14 cellular contexts compared by ENCODE assay signal in genomic region chr5:63500242-63500641, GRCh38.
DNase-seq lines count a peak whose midpoint lies in the region; ATAC-seq and TF ChIP-seq lines count a peak whose summit lies in the region.
"Had no signal": no experiment of that assay in that cellular context is flagged by ENCODE, and none has a peak within 500 bp of the region (broad histone marks: within the 10 kb centered on the region; RNA-seq: fewer than 3 reads in every experiment).

No MANE protein-coding gene starts in this region.

- no peak overlapping the region for H3K9ac ChIP-seq in MM.1S (ENCODE audit: low read length)
- H3K9ac ChIP-seq in SK-N-SH = no peak overlapping the region

- peaks cover 11% of the 10 kb centered on the region for H3K4me1 ChIP-seq in MM.1S (ENCODE audit: low read length)
- H3K4me1 ChIP-seq in OCI-LY7 (ENCODE audit: insufficient read depth, low read length, poor library complexity, severe bottlenecking) = peaks cover 3% of the 10 kb centered on the region
- no peaks in the 10 kb centered on the region for H3K4me1 ChIP-seq in SK-N-SH (ENCODE audit: control insufficient read depth in 1 of 2, insufficient read depth in 2 of 2, low read depth in 1 of 2, low read length in 1 of 2)
- H3K4me1 ChIP-seq: HAP-1 had no signal

- no peaks in the 10 kb centered on the region for H4K20me1 ChIP-seq in MM.1S (ENCODE audit: insufficient read depth, low read length)
- H4K20me1 ChIP-seq in OCI-LY7 (ENCODE audit: insufficient read depth, low read length) = no peaks in the 10 kb centered on the region
- no peaks in the 10 kb centered on the region for H4K20me1 ChIP-seq in SK-N-SH (ENCODE audit: insufficient read depth)

- H3K4me3 ChIP-seq in MM.1S (ENCODE audit: low read length) (no peak overlapping the region), OCI-LY7 (ENCODE audit: low read depth, low read length, poor library complexity, severe bottlenecking) (no peak overlapping the region), SK-N-SH (ENCODE audit: low read depth in 2 of 2, low read length in 1 of 2) (no peak overlapping the region)
- H3K4me3 ChIP-seq: HAP-1 had no signal

- H3K9me2 ChIP-seq in MM.1S (replicated peaks; ENCODE audit: insufficient read depth, low read length) = no peaks in the 10 kb centered on the region
- H3K9me2 ChIP-seq in OCI-LY7 (ENCODE audit: insufficient read depth, low read length) = no peaks in the 10 kb centered on the region
- H3K9me2 ChIP-seq in SK-N-SH = no peaks in the 10 kb centered on the region

- TF ChIP-seq EP300 in SK-N-SH (IDR thresholded peaks at IDR 0.05; ENCODE audit: borderline replicate concordance in 1 of 2, low read depth in 1 of 2, low read length in 1 of 2) = no peak

- H3K4me2 ChIP-seq in MM.1S (ENCODE audit: low read depth, low read length) = peak overlapping the region; percentile 9; the same call in 1 of the 2 replicates
- H3K4me2 ChIP-seq in OCI-LY7 (ENCODE audit: low read length) = no peak overlapping the region
- no peak overlapping the region for H3K4me2 ChIP-seq in SK-N-SH

- H3F3A ChIP-seq in MM.1S (ENCODE audit: insufficient read depth, low read length) = no peaks in the 10 kb centered on the region
- H3F3A ChIP-seq in SK-N-SH (replicated peaks; ENCODE audit: insufficient read depth) = no peaks in the 10 kb centered on the region

- no peak overlapping the region for H2AFZ ChIP-seq in MM.1S (ENCODE audit: low read length)
- no peak overlapping the region for H2AFZ ChIP-seq in OCI-LY7 (ENCODE audit: low read length)
- no peak overlapping the region for H2AFZ ChIP-seq in SK-N-SH (ENCODE audit: low read depth)

- no peaks in the 10 kb centered on the region for H3K36me3 ChIP-seq in MM.1S (replicated peaks; ENCODE audit: insufficient read depth, low read length)
- H3K36me3 ChIP-seq in OCI-LY7 (ENCODE audit: insufficient read depth, low read length) = no peaks in the 10 kb centered on the region
- H3K36me3 ChIP-seq in SK-N-SH (replicated peaks in 1 of 2; ENCODE audit: control insufficient read depth in 1 of 2, insufficient read depth in 2 of 2, low read length in 1 of 2) = no peaks in the 10 kb centered on the region
- H3K36me3 ChIP-seq: HAP-1 had no signal

- POLR2A ChIA-PET in OCI-LY7 (lab: Charles Lee) (interaction anchor here (0.7 kb wide), 2 partner anchors 198 to 1371 kb away, joined by 3 to 5 read pairs; no protein-coding TSS in a partner anchor), SK-N-SH (lab: Yijun Ruan, JAX) (no interaction called here), HEK293T (lab: Yijun Ruan, JAX) (no interaction called here)

- DNase-seq in MM.1S = peak; percentile 62
- peak; percentile 2 for DNase-seq in OCI-LY7 (ENCODE audit: low spot score)
- no peak for DNase-seq in SK-N-SH
- no peak for DNase-seq in HEK293T (ENCODE audit: extremely low spot score)
- DNase-seq in activated CD4-positive, alpha-beta T cell treated with anti-CD3 and anti-CD28 coated beads for 4 hours = no peak
- DNase-seq: C1 segment of cervical spinal cord; Calu3; CD4-positive, alpha-beta memory T cell; COR-L47; DMS153; DND-41; GOT3 had no signal

- H3K27me3 ChIP-seq in MM.1S (replicated peaks; ENCODE audit: insufficient read depth, low read length) (no peaks in the 10 kb centered on the region), SK-N-SH (ENCODE audit: insufficient read depth) (no peaks in the 10 kb centered on the region)

- TF ChIP-seq RAD21 in SK-N-SH (IDR thresholded peaks at IDR 0.05; ENCODE audit: low read length) = no peak

- ATAC-seq in GM18867 (IDR thresholded peaks at IDR 0.05; ENCODE audit: unreplicated experiment) = peak; percentile 53

- intact Hi-C loops in OCI-LY7 (cut with micrococcal nuclease; ENCODE audit: unreplicated experiment) = no loop called here

- no peaks in the 10 kb centered on the region for H3K9me3 ChIP-seq in MM.1S (replicated peaks; ENCODE audit: insufficient read depth, low read length)
- no peaks in the 10 kb centered on the region for H3K9me3 ChIP-seq in OCI-LY7 (ENCODE audit: low read length)
- no peaks in the 10 kb centered on the region; the same call in 1 of the 2 replicates for H3K9me3 ChIP-seq in SK-N-SH
- H3K9me3 ChIP-seq: HAP-1 had no signal

- TF ChIP-seq CTCF in MM.1S (IDR thresholded peaks at IDR 0.05; ENCODE audit: low read length) (no peak), OCI-LY7 (conservative IDR thresholded peaks at IDR 0.05; ENCODE audit: low read length) (no peak), SK-N-SH (IDR thresholded peaks at IDR 0.05) (no peak)

- H3K79me2 ChIP-seq in MM.1S (ENCODE audit: low read length) = no peaks in the 10 kb centered on the region
- no peaks in the 10 kb centered on the region for H3K79me2 ChIP-seq in OCI-LY7 (ENCODE audit: insufficient read depth, low read depth, low read length)
- H3K79me2 ChIP-seq in SK-N-SH (ENCODE audit: insufficient read depth) = no peaks in the 10 kb centered on the region

- H3K27ac ChIP-seq in MM.1S (ENCODE audit: low read length) (peak overlapping the region; percentile 25; the same call in 1 of the 2 replicates), OCI-LY7 (ENCODE audit: low read depth, low read length, poor library complexity, severe bottlenecking) (no peak overlapping the region), SK-N-SH (ENCODE audit: low read depth in 2 of 2, low read length in 1 of 2) (no peak overlapping the region)

- BruUV-seq in OCI-LY7 (replicated peaks; lab: Mats Ljungman, UMichigan) = no TSS peak

- CTCF ChIA-PET in OCI-LY7 (lab: Charles Lee; ENCODE audit: unreplicated experiment) (no interaction called here), SK-N-SH (lab: Yijun Ruan, JAX) (no interaction called here), HEK293T (lab: Yijun Ruan, JAX) (no interaction called here)

- 2% methylated on average over 3 of the region's 3 CpGs for WGBS in SK-N-SH (ENCODE audit: low lambda C conversion rate)

TF ChIP-seq in SK-N-SH, 30 proteins besides CTCF, POLR2A, EP300 and RAD21 (continues in another document):
- TF ChIP-seq USF1 (IDR thresholded peaks at IDR 0.05; ENCODE audit: borderline replicate concordance, low read depth) (no peak), MEF2A (IDR thresholded peaks at IDR 0.05; ENCODE audit: borderline replicate concordance, low read depth) (no peak)

TF ChIP-seq in HEK293T, 16 proteins besides CTCF, POLR2A, EP300 and RAD21:
- no peak for TF ChIP-seq HDGF (IDR thresholded peaks at IDR 0.05; ENCODE audit: borderline replicate concordance)
- TF ChIP-seq ZNF384 (IDR thresholded peaks at IDR 0.05) = no peak
- TF ChIP-seq TARDBP (IDR thresholded peaks at IDR 0.05) = no peak
- TF ChIP-seq BHLHE40 (IDR thresholded peaks at IDR 0.05; ENCODE audit: borderline replicate concordance) = no peak
- TF ChIP-seq NFRKB (IDR thresholded peaks at IDR 0.05) = no peak
- no peak for TF ChIP-seq SP1 (IDR thresholded peaks at IDR 0.05)
- no peak for TF ChIP-seq ELF4 (IDR thresholded peaks at IDR 0.05)
TF ChIP-seq in HEK293T: peak in this region for 0.

Comparison
In these comparisons a context has a peak if more than half of its experiments do, and no peak if none do; other contexts are left out.
1. DNase-seq: peak in MM.1S (single experiment) and OCI-LY7 (single experiment); none in SK-N-SH (single experiment), HEK293T (single experiment) and activated CD4-positive, alpha-beta T cell treated with anti-CD3 and anti-CD28 coated beads for 4 hours (0 of 2).